In genomic region chr17:39090400-39090799, GRCh38 we compare ENCODE assay signal across 15 cellular contexts.
DNase-seq lines count a peak whose midpoint lies in the region; ATAC-seq and TF ChIP-seq lines count a peak whose summit lies in the region.
"Had no signal": no experiment of that assay in that cellular context is flagged by ENCODE, and none has a peak within 500 bp of the region (broad histone marks: within the 10 kb centered on the region; RNA-seq: fewer than 3 reads in every experiment).

No MANE protein-coding gene starts in this region.

- no peak for ATAC-seq in activated CD8-positive, alpha-beta T cell treated with anti-CD3 and anti-CD28 coated beads for 36 hours
- ATAC-seq in activated CD8-positive, alpha-beta T cell treated with anti-CD3 and anti-CD28 coated beads, Interleukin-2, amount 10 ng/mL, durations not matched to agents 7 days and 5 days, result no peak
- no peak for ATAC-seq in CD4-positive, CD25-positive, alpha-beta regulatory T cell (ENCODE audit: low read depth in 2 of 2)
- ATAC-seq in naive thymus-derived CD8-positive, alpha-beta T cell, result no peak
- ATAC-seq: PC-3 had no signal

- no peak for TF ChIP-seq CTCF in activated CD8-positive, alpha-beta T cell treated with anti-CD3 and anti-CD28 coated beads for 36 hours (IDR thresholded peaks at IDR 0.05)
- no peak for TF ChIP-seq CTCF in BE2C (IDR thresholded peaks at IDR 0.05; ENCODE audit: low read depth, low read length)

- POLR2A ChIA-PET in activated CD8-positive, alpha-beta T cell treated with anti-CD3 and anti-CD28 coated beads for 36 hours (lab: Charles Lee), result interaction anchor here (0.6 kb wide), 1 partner anchor 284 kb away, joined by 3 read pairs; no protein-coding TSS in a partner anchor
- POLR2A ChIA-PET in activated CD8-positive, alpha-beta T cell treated with anti-CD3 and anti-CD28 coated beads, Interleukin-2, amount 10 ng/mL, durations not matched to agents 7 days and 5 days (lab: Charles Lee), result no interaction called here
- POLR2A ChIA-PET in naive thymus-derived CD8-positive, alpha-beta T cell (lab: Charles Lee), result interaction anchor here (0.8 to 5.2 kb wide), 4 partner anchors 9 to 81 kb away, joined by 3 to 94 read pairs (median 3); partner anchors contain the start of gene PLXDC1

- H3K9me3 Mint-ChIP-seq in activated CD8-positive, alpha-beta T cell treated with anti-CD3 and anti-CD28 coated beads for 36 hours, result no peaks in the 10 kb centered on the region
- H3K9me3 Mint-ChIP-seq in activated CD8-positive, alpha-beta T cell treated with anti-CD3 and anti-CD28 coated beads, Interleukin-2, amount 10 ng/mL, durations not matched to agents 7 days and 5 days (ENCODE audit: insufficient read depth), result no peaks in the 10 kb centered on the region
- H3K9me3 Mint-ChIP-seq in CD4-positive, CD25-positive, alpha-beta regulatory T cell, result no peaks in the 10 kb centered on the region
- no peaks in the 10 kb centered on the region for H3K9me3 Mint-ChIP-seq in activated naive CD8-positive, alpha-beta T cell treated with anti-CD3 and anti-CD28 coated beads for 36 hours
- no peaks in the 10 kb centered on the region for H3K9me3 Mint-ChIP-seq in naive thymus-derived CD8-positive, alpha-beta T cell
- H3K9me3 Mint-ChIP-seq: CD14-positive monocyte had no signal

- H3K4me1 ChIP-seq in CD4-positive, CD25-positive, alpha-beta regulatory T cell (ENCODE audit: control insufficient read depth, insufficient read depth, low read length, poor library complexity, severe bottlenecking), result peaks cover 54% of the 10 kb centered on the region
- H3K4me1 ChIP-seq in BE2C, result no peaks in the 10 kb centered on the region; the same call in 1 of the 2 replicates

- H3K4me1 Mint-ChIP-seq in activated CD8-positive, alpha-beta T cell treated with anti-CD3 and anti-CD28 coated beads for 36 hours (ENCODE audit: low read depth), result peaks cover 45% of the 10 kb centered on the region
- peaks cover 50% of the 10 kb centered on the region for H3K4me1 Mint-ChIP-seq in activated CD8-positive, alpha-beta T cell treated with anti-CD3 and anti-CD28 coated beads, Interleukin-2, amount 10 ng/mL, durations not matched to agents 7 days and 5 days (ENCODE audit: low read depth)
- peaks cover 14 to 59% (median 26%) of the 10 kb centered on the region in 4 donors for H3K4me1 Mint-ChIP-seq in CD4-positive, CD25-positive, alpha-beta regulatory T cell
- H3K4me1 Mint-ChIP-seq in activated naive CD8-positive, alpha-beta T cell treated with anti-CD3 and anti-CD28 coated beads for 36 hours, result peaks cover 49% of the 10 kb centered on the region
- peaks cover 37 to 72% (median 60%) of the 10 kb centered on the region in 4 donors for H3K4me1 Mint-ChIP-seq in naive thymus-derived CD8-positive, alpha-beta T cell

- no peaks in the 10 kb centered on the region for H3K36me3 ChIP-seq in CD4-positive, CD25-positive, alpha-beta regulatory T cell (ENCODE audit: control insufficient read depth, insufficient read depth, low read length)
- H3K36me3 ChIP-seq in MG63, result no peaks in the 10 kb centered on the region
- no peaks in the 10 kb centered on the region for H3K36me3 ChIP-seq in BE2C

- H3K27me3 Mint-ChIP-seq in activated CD8-positive, alpha-beta T cell treated with anti-CD3 and anti-CD28 coated beads for 36 hours, result no peaks in the 10 kb centered on the region
- no peaks in the 10 kb centered on the region for H3K27me3 Mint-ChIP-seq in activated CD8-positive, alpha-beta T cell treated with anti-CD3 and anti-CD28 coated beads, Interleukin-2, amount 10 ng/mL, durations not matched to agents 7 days and 5 days (ENCODE audit: low read depth)
- H3K27me3 Mint-ChIP-seq in CD4-positive, CD25-positive, alpha-beta regulatory T cell, result peaks cover 4% of the 10 kb centered on the region
- H3K27me3 Mint-ChIP-seq in activated naive CD8-positive, alpha-beta T cell treated with anti-CD3 and anti-CD28 coated beads for 36 hours, result no peaks in the 10 kb centered on the region
- H3K27me3 Mint-ChIP-seq in naive thymus-derived CD8-positive, alpha-beta T cell, result no peaks in the 10 kb centered on the region

- DNase-seq in activated CD8-positive, alpha-beta T cell treated with anti-CD3 and anti-CD28 coated beads for 36 hours, result no peak
- DNase-seq in activated CD8-positive, alpha-beta T cell treated with anti-CD3 and anti-CD28 coated beads, Interleukin-2, amount 10 ng/mL, durations not matched to agents 7 days and 5 days, result no peak
- DNase-seq in CD4-positive, CD25-positive, alpha-beta regulatory T cell, result no peak
- no peak for DNase-seq in activated naive CD8-positive, alpha-beta T cell treated with anti-CD3 and anti-CD28 coated beads for 36 hours
- no peak for DNase-seq in naive thymus-derived CD8-positive, alpha-beta T cell
- no peak for DNase-seq in KBM-7
- no peak for DNase-seq in MG63
- DNase-seq in BE2C, result no peak
- DNase-seq: DMS79 treated with DMSO at 0.1 percent for 48 hours, GOT3, NCI-H1092, NCI-H2227 treated with DMSO at 0.1 percent for 48 hours, NCI-H526 treated with DMSO at 0.1 percent for 48 hours, PC-3 had no signal

- no peaks in the 10 kb centered on the region for H3K36me3 Mint-ChIP-seq in activated CD8-positive, alpha-beta T cell treated with anti-CD3 and anti-CD28 coated beads for 36 hours (ENCODE audit: low read depth)
- H3K36me3 Mint-ChIP-seq in activated CD8-positive, alpha-beta T cell treated with anti-CD3 and anti-CD28 coated beads, Interleukin-2, amount 10 ng/mL, durations not matched to agents 7 days and 5 days (ENCODE audit: low read depth), result no peaks in the 10 kb centered on the region
- H3K36me3 Mint-ChIP-seq in CD4-positive, CD25-positive, alpha-beta regulatory T cell, result no peaks in the 10 kb centered on the region
- peaks cover 2% of the 10 kb centered on the region for H3K36me3 Mint-ChIP-seq in activated naive CD8-positive, alpha-beta T cell treated with anti-CD3 and anti-CD28 coated beads for 36 hours
- peaks cover 0 to 3% (median 0%) of the 10 kb centered on the region in 3 donors for H3K36me3 Mint-ChIP-seq in naive thymus-derived CD8-positive, alpha-beta T cell

- intact Hi-C loops in activated CD8-positive, alpha-beta T cell treated with anti-CD3 and anti-CD28 coated beads for 36 hours (cut with micrococcal nuclease), result no loop called here

- in situ Hi-C loops in KBM-7 (cut with MboI; ENCODE audit: low pct_unique_long_range_greater_than_20kb, low sequenced_read_pairs), result no loop called here

- H3K27ac Mint-ChIP-seq in activated CD8-positive, alpha-beta T cell treated with anti-CD3 and anti-CD28 coated beads for 36 hours, result peak overlapping the region; percentile 53
- H3K27ac Mint-ChIP-seq in activated CD8-positive, alpha-beta T cell treated with anti-CD3 and anti-CD28 coated beads, Interleukin-2, amount 10 ng/mL, durations not matched to agents 7 days and 5 days, result no peak overlapping the region
- peak overlapping the region; percentile 20 to 93 (median 89) for H3K27ac Mint-ChIP-seq in CD4-positive, CD25-positive, alpha-beta regulatory T cell
- peak overlapping the region; percentile 45 for H3K27ac Mint-ChIP-seq in activated naive CD8-positive, alpha-beta T cell treated with anti-CD3 and anti-CD28 coated beads for 36 hours
- H3K27ac Mint-ChIP-seq in naive thymus-derived CD8-positive, alpha-beta T cell, result peak overlapping the region; percentile 92 to 99 (median 96)

- no peak overlapping the region for H3K4me3 Mint-ChIP-seq in activated CD8-positive, alpha-beta T cell treated with anti-CD3 and anti-CD28 coated beads for 36 hours
- H3K4me3 Mint-ChIP-seq in activated CD8-positive, alpha-beta T cell treated with anti-CD3 and anti-CD28 coated beads, Interleukin-2, amount 10 ng/mL, durations not matched to agents 7 days and 5 days, result no peak overlapping the region
- H3K4me3 Mint-ChIP-seq in CD4-positive, CD25-positive, alpha-beta regulatory T cell, result no peak overlapping the region
- no peak overlapping the region for H3K4me3 Mint-ChIP-seq in activated naive CD8-positive, alpha-beta T cell treated with anti-CD3 and anti-CD28 coated beads for 36 hours
- peak overlapping the region in 8 of 10 donors; percentile 58 to 87 (median 69) for H3K4me3 Mint-ChIP-seq in naive thymus-derived CD8-positive, alpha-beta T cell

- no peaks in the 10 kb centered on the region for H3K27me3 ChIP-seq in CD4-positive, CD25-positive, alpha-beta regulatory T cell (ENCODE audit: control insufficient read depth, insufficient read depth, low read length)
- H3K27me3 ChIP-seq in MG63 (no peaks in the 10 kb centered on the region; the same call in 1 of the 2 replicates), BE2C (no peaks in the 10 kb centered on the region)

- CTCF ChIA-PET in activated CD8-positive, alpha-beta T cell treated with anti-CD3 and anti-CD28 coated beads for 36 hours (lab: Charles Lee), result no interaction called here
- CTCF ChIA-PET in activated CD8-positive, alpha-beta T cell treated with anti-CD3 and anti-CD28 coated beads, Interleukin-2, amount 10 ng/mL, durations not matched to agents 7 days and 5 days (lab: Charles Lee), result interaction anchor here (3.5 kb wide), 1 partner anchor 63 kb away, joined by 24 read pairs; no protein-coding TSS in a partner anchor

- no peak overlapping the region for H3K4me3 ChIP-seq in CD4-positive, CD25-positive, alpha-beta regulatory T cell (ENCODE audit: low read depth, low read length)
- H3K4me3 ChIP-seq in MG63, result no peak overlapping the region
- H3K4me3 ChIP-seq in BE2C (ENCODE audit: low read depth, low read length), result no peak overlapping the region

- H3K9me3 ChIP-seq in CD4-positive, CD25-positive, alpha-beta regulatory T cell (ENCODE audit: control insufficient read depth in 2 of 2, low read length in 2 of 2), result no peaks in the 10 kb centered on the region
- H3K9me3 ChIP-seq in MG63, result no peaks in the 10 kb centered on the region
- H3K9me3 ChIP-seq in BE2C, result no peaks in the 10 kb centered on the region

- no peak overlapping the region for H3K27ac ChIP-seq in CD4-positive, CD25-positive, alpha-beta regulatory T cell (ENCODE audit: insufficient read depth, low read length, poor library complexity, severe bottlenecking)

Comparison
In these comparisons a context has a peak if more than half of its experiments do, and no peak if none do; other contexts are left out.
1. H3K4me3 Mint-ChIP-seq: peak in naive thymus-derived CD8-positive, alpha-beta T cell (8 of 10); none in activated CD8-positive, alpha-beta T cell treated with anti-CD3 and anti-CD28 coated beads for 36 hours (single experiment), activated CD8-positive, alpha-beta T cell treated with anti-CD3 and anti-CD28 coated beads, Interleukin-2, amount 10 ng/mL, durations not matched to agents 7 days and 5 days (single experiment), CD4-positive, CD25-positive, alpha-beta regulatory T cell (0 of 4) and activated naive CD8-positive, alpha-beta T cell treated with anti-CD3 and anti-CD28 coated beads for 36 hours (single experiment).